9 cellular contexts compared by ENCODE assay signal in the genomic region with DNA sequence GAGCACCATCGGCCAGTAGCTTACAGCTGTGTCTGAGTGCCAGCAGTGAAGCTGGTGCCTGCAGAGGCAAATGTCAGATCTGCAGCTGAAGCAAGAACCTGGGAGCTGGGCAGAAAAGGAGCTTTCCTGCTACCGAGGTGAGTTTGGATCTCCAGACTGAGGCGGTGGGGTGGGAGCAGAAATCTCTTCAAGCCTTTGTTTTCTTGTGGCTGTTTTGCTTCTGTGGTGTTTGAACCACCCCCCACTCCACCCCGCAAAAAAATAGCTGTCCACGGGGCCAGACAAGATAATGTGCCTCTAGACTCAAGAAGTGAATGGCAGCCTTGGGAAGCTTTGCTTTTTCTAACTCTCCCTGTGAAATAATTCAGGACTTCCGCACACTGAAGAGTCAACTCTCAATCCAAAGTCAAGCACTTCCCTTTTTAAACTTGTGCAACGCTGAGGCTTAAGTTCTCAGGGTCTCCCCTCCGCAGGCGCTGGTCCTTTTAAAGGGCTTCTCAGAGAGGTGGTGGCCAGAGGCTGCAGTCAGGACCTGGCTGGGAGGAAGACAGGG.
DNase-seq lines count a peak whose midpoint lies in the region; ATAC-seq and FAIRE-seq lines count a peak whose summit lies in the region.
"Had no signal": no experiment of that assay in that cellular context is flagged by ENCODE, and none has a peak within 500 bp of the region (broad histone marks: within the 10 kb centered on the region; RNA-seq: fewer than 3 reads in every experiment).

No MANE protein-coding gene starts in this region.

- H3K27me3 Mint-ChIP-seq in activated naive CD8-positive, alpha-beta T cell = peaks cover 15% of the 10 kb centered on the region
- peaks cover 28% of the 10 kb centered on the region for H3K27me3 Mint-ChIP-seq in memory B cell

- H3K27ac Mint-ChIP-seq in activated naive CD8-positive, alpha-beta T cell = no peak overlapping the region
- no peak overlapping the region for H3K27ac Mint-ChIP-seq in memory B cell

- H3K4me1 Mint-ChIP-seq in activated naive CD8-positive, alpha-beta T cell (ENCODE audit: low read depth) = peaks cover 22% of the 10 kb centered on the region
- H3K4me1 Mint-ChIP-seq in memory B cell = peaks cover 3% of the 10 kb centered on the region

- FAIRE-seq in HTR-8/SVneo (lab: Jason Lieb, UNC) = no peak
- FAIRE-seq: G401.6 had no signal

- H3K4me3 Mint-ChIP-seq in activated naive CD8-positive, alpha-beta T cell = peak overlapping the region; percentile 80
- peak overlapping the region; percentile 78 for H3K4me3 Mint-ChIP-seq in memory B cell

- H3K36me3 Mint-ChIP-seq in activated naive CD8-positive, alpha-beta T cell = no peaks in the 10 kb centered on the region
- peaks cover 2% of the 10 kb centered on the region for H3K36me3 Mint-ChIP-seq in memory B cell

- peak; percentile 51 to 58 for DNase-seq in AML-193 (lab: John Stamatoyannopoulos, UW)
- DNase-seq in memory B cell (ENCODE audit: low spot score in 2 of 2) = no peak
- no peak for DNase-seq in NCI-H1417 treated with DMSO at 0.1 percent for 48 hours (lab: John Stamatoyannopoulos, UW)
- no peak for DNase-seq in HTR-8/SVneo (ENCODE audit: insufficient read length, low spot score)
- DNase-seq in left lobe of liver (ENCODE audit: low spot score) = no peak
- no peak for DNase-seq in iPS-NIHi7 (ENCODE audit: extremely low spot score)

- no peaks in the 10 kb centered on the region for H3K9me3 Mint-ChIP-seq in activated naive CD8-positive, alpha-beta T cell (ENCODE audit: low read depth)
- peaks cover 5% of the 10 kb centered on the region for H3K9me3 Mint-ChIP-seq in memory B cell

- ATAC-seq in HG03103 (IDR thresholded peaks at IDR 0.05; ENCODE audit: low read depth, unreplicated experiment) (peak; percentile 10), memory B cell (ENCODE audit: low read depth) (no peak), left lobe of liver (no peak)

Comparison
In these comparisons a context has a peak if more than half of its experiments do, and no peak if none do; other contexts are left out.
1. DNase-seq: peak in AML-193 (2 of 2); none in memory B cell (0 of 2), NCI-H1417 treated with DMSO at 0.1 percent for 48 hours (single experiment), HTR-8/SVneo (single experiment), left lobe of liver (single experiment) and iPS-NIHi7 (single experiment).